ENCODE assay signal across 8 cellular contexts in genomic region chr6:133951881-133952814, GRCh38. TPM values are rescaled to one million over a fixed set of nuclear protein-coding genes. Genes with fewer than 3 reads are reported as not detected.
DNase-seq lines count a peak whose midpoint lies in the region; ATAC-seq and TF ChIP-seq lines count a peak whose summit lies in the region.

No MANE protein-coding gene starts in this region.

- POLR2A ChIA-PET in T-cell (lab: Charles Lee) = interaction anchor here in 1 of 2 donors (0.9 kb wide), 1 partner anchor 14 kb away, joined by 4 read pairs; no protein-coding TSS in a partner anchor

- H3K27me3 ChIP-seq in H7 (ENCODE audit: control insufficient read depth, insufficient read depth, low read length) (peaks cover 2% of the 10 kb centered on the region; the same call in 1 of the 2 replicates), ascending aorta (no peaks in the 10 kb centered on the region), right atrium auricular region (no peaks in the 10 kb centered on the region), psoas muscle (ENCODE audit: insufficient read depth in 3 of 3, low read length in 2 of 3) (no peaks in the 10 kb centered on the region)

- CTCF ChIA-PET in T-cell (lab: Charles Lee) = interaction anchor here (0.5 to 4.0 kb wide), 10 partner anchors 21 to 1143 kb away, joined by 3 to 25 read pairs (median 3); no protein-coding TSS in a partner anchor

- ATAC-seq in T-cell (replicated peaks in 1 of 4) = peak; percentile 12 to 26 (median 16)
- peak; percentile 61 to 77 (median 68) for ATAC-seq in psoas muscle

- H3K4me3 Mint-ChIP-seq in T-cell = peak overlapping the region; percentile 86 to 98 (median 95)

- 0 to 1% (median 0%) methylated on average over 50 to 65 of the region's 65 CpGs for WGBS in psoas muscle, 3 donors

- peaks cover 36 to 43% (median 38%) of the 10 kb centered on the region in 3 donors for H3K4me1 Mint-ChIP-seq in T-cell

- peak overlapping the region; percentile 89 to 92 for H3K27ac Mint-ChIP-seq in T-cell

- intact Hi-C loops in ascending aorta (cut with DNase I) = loop anchor here (2.0 to 10.0 kb wide), 5 partner anchors 21 to 1103 kb away; partner anchors contain the start of genes HBS1L and SLC2A12
- intact Hi-C loops in psoas muscle (cut with DNase I) = no loop called here

- peaks cover 0 to 7% of the 10 kb centered on the region in 2 donors for H3K4me1 ChIP-seq in ascending aorta
- peaks cover 0 to 31% of the 10 kb centered on the region in 2 donors for H3K4me1 ChIP-seq in right atrium auricular region
- peaks cover 16% of the 10 kb centered on the region for H3K4me1 ChIP-seq in psoas muscle

- H3K36me3 Mint-ChIP-seq in T-cell = no peaks in the 10 kb centered on the region

- H3K9me3 ChIP-seq in ascending aorta (no peaks in the 10 kb centered on the region), right atrium auricular region (no peaks in the 10 kb centered on the region), psoas muscle (no peaks in the 10 kb centered on the region)

- H3K4me3 ChIP-seq in H7 (ENCODE audit: insufficient read depth, low read depth, low read length) = peak overlapping the region; percentile 81
- peak overlapping the region; percentile 83 for H3K4me3 ChIP-seq in LNCaP clone FGC (ENCODE audit: low read depth, low read length)
- peak overlapping the region; percentile 78 to 83 for H3K4me3 ChIP-seq in ascending aorta
- peak overlapping the region; percentile 94 to 99 for H3K4me3 ChIP-seq in right atrium auricular region
- peak overlapping the region; percentile 85 for H3K4me3 ChIP-seq in psoas muscle

- TF ChIP-seq CTCF in GM10266 (IDR thresholded peaks at IDR 0.05; ENCODE audit: control insufficient read depth, insufficient read depth, low read depth, missing control alignments) (peak; percentile 18), LNCaP clone FGC (IDR thresholded peaks at IDR 0.05; ENCODE audit: control insufficient read depth, extremely low read depth, insufficient read depth) (no peak), ascending aorta (IDR thresholded peaks at IDR 0.05) (peak; percentile 36 to 49 (median 42)), right atrium auricular region (IDR thresholded peaks at IDR 0.05) (peak in 1 of 2 donors; percentile 53), psoas muscle (IDR thresholded peaks at IDR 0.05) (peak; percentile 25)

- H3K27ac ChIP-seq in ascending aorta (peak overlapping the region; percentile 96 to 97), right atrium auricular region (peak overlapping the region; percentile 97), psoas muscle (peak overlapping the region; percentile 87)

- no peaks in the 10 kb centered on the region for H3K9me3 Mint-ChIP-seq in T-cell

- DNase-seq in GM10266 (ENCODE audit: extremely low spot score) (peak; percentile 74), H7 (peak; percentile 73), LNCaP clone FGC (ENCODE audit: low read depth) (no peak), T-cell (peak in 21 of 34 experiments; percentile 11 to 53 (median 31)), ascending aorta (ENCODE audit: low spot score in 2 of 2) (peak; percentile 11 to 81), right atrium auricular region (ENCODE audit: low spot score) (peak; percentile 64), psoas muscle (peak; percentile 71 to 82), GF-D8 (lab: John Stamatoyannopoulos, UW) (no peak)

- H3K36me3 ChIP-seq in H7 (replicated peaks; ENCODE audit: control insufficient read depth, insufficient read depth, low read length) (no peaks in the 10 kb centered on the region), ascending aorta (no peaks in the 10 kb centered on the region), right atrium auricular region (no peaks in the 10 kb centered on the region), psoas muscle (ENCODE audit: insufficient read depth in 1 of 2, low read depth in 1 of 2) (no peaks in the 10 kb centered on the region)

- no peaks in the 10 kb centered on the region for H3K27me3 Mint-ChIP-seq in T-cell

RNA-seq across cellular contexts. Expression of gene TBPL1, which starts 0.9 kb away (rescaled TPM):
- 62.6 and 70.9 TPM in 2 replicates for total RNA-seq in H7 (2014; rRNA removed; shearing (Covaris generic))
- total RNA-seq in T-cell = 10 to 100 TPM; 27.7 to 30.5 (median 28.9) TPM
- total RNA-seq in ascending aorta = 23.1 TPM
- total RNA-seq in right atrium auricular region = 10 to 100 TPM; 18.9 to 22.6 TPM
- 10 to 100 TPM in 1 of 4 donors, 1 to 10 TPM in 3; 7.5 to 11.0 (median 8.7) TPM for total RNA-seq in psoas muscle
- polyA plus RNA-seq in psoas muscle = 10 to 100 TPM; 11.7 to 17.7 (median 13.7) TPM

Comparison
In these comparisons a context has a peak if more than half of its experiments do, and no peak if none do; other contexts are left out.
1. DNase-seq: peak in GM10266 (single experiment), H7 (single experiment), T-cell (21 of 34), ascending aorta (2 of 2), right atrium auricular region (single experiment) and psoas muscle (2 of 2); none in LNCaP clone FGC (single experiment) and GF-D8 (single experiment).
2. Peak in every context shown above with its lines, with median percentiles within 50 percentile points of each other: H3K4me3 ChIP-seq and H3K27ac ChIP-seq.